ENCODE assay signal across 21 cellular contexts in the genomic region with DNA sequence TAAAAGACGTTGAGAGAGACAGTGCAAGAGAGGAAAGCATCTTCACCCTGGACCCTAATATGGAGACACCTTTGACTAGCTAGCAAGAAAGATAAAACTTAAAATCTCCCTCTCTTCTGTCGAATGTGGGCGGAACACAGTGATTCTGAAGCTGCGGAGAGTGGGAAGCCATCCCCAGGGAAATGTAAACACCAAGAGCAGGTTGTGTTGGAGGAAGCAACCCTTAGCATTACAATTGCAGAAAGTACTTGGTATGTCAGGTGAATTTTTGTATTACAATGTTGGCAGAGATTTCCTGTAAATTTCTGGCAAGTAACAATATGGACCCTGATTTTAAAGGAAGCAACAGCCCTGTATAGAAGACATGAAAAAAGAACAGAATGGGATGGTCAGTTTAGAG. TPM values are rescaled to one million over a fixed set of nuclear protein-coding genes. Genes with fewer than 3 reads are reported as not detected.
DNase-seq lines count a peak whose midpoint lies in the region; ATAC-seq, FAIRE-seq and TF ChIP-seq lines count a peak whose summit lies in the region.
"Had no signal": no experiment of that assay in that cellular context is flagged by ENCODE, and none has a peak within 500 bp of the region (broad histone marks: within the 10 kb centered on the region; RNA-seq: fewer than 3 reads in every experiment).

No MANE protein-coding gene starts in this region.

- H3K9me3 ChIP-seq in ES-I3 (ENCODE audit: control insufficient read depth, insufficient read depth, low read length) (peaks cover 9% of the 10 kb centered on the region), HUES64 (ENCODE audit: insufficient read depth, low read depth, low read length) (peaks cover 7% of the 10 kb centered on the region; the same call in 1 of the 2 replicates), H1 (ENCODE audit: insufficient read depth in 2 of 2, low read depth in 1 of 2, low read length in 1 of 2) (peaks cover 0 to 6% of the 10 kb centered on the region in 2 experiments; a peak in 1 of 4 replicates), iPS-20b (ENCODE audit: insufficient read depth, low read depth, low read length) (0 out of 2 replicates have a peak, but pooled peaks cover 8% of the 10 kb centered on the region), stomach (peaks cover 0 to 10% (median 7%) of the 10 kb centered on the region in 4 donors)

- H3K79me2 ChIP-seq in H1 (ENCODE audit: control insufficient read depth in 1 of 2, insufficient read depth in 2 of 2, low read length in 2 of 2), result no peaks in the 10 kb centered on the region

- no peak overlapping the region for H4K91ac ChIP-seq in H1 (replicated peaks; ENCODE audit: insufficient read length, low read length)

- no peak overlapping the region for H3K56ac ChIP-seq in H1 (replicated peaks; ENCODE audit: insufficient read length, low read depth, low read length)

- H3K27me3 ChIP-seq in HUES64 (ENCODE audit: insufficient read depth, low read length), result no peaks in the 10 kb centered on the region
- no peaks in the 10 kb centered on the region for H3K27me3 ChIP-seq in H1 (replicated peaks in 1 of 4; ENCODE audit: control insufficient read depth in 3 of 4, extremely low read depth in 1 of 4, insufficient read depth in 3 of 4, low read length in 3 of 4)
- H3K27me3 ChIP-seq in iPS-20b (ENCODE audit: insufficient read depth, low read length), result no peaks in the 10 kb centered on the region
- H3K27me3 ChIP-seq in stomach, result peaks cover 0 to 29% (median 0%) of the 10 kb centered on the region in 3 donors

- FAIRE-seq in H1 (lab: Jason Lieb, UNC), result peak; percentile 81
- FAIRE-seq: G401.6, RCC 7860 had no signal

- H3K79me1 ChIP-seq in H1 (ENCODE audit: low read depth, low read length), result no peaks in the 10 kb centered on the region

- no peak overlapping the region for H2BK15ac ChIP-seq in H1 (ENCODE audit: low read length)

- TF ChIP-seq EP300 in H1 (IDR thresholded peaks at IDR 0.05; ENCODE audit: borderline replicate concordance in 1 of 2, low read depth in 2 of 2, low read length in 2 of 2), result no peak
- no peak for TF ChIP-seq EP300 in stomach (IDR thresholded peaks at IDR 0.05)

- WGBS in HUES64, result 35% methylated on average over 4 of the region's 4 CpGs
- WGBS in H1 (ENCODE audit: extremely low coverage in 1 of 2, insufficient coverage in 1 of 2, insufficient read length in 1 of 2, insufficient replicate concordance in 2 of 2, low coverage in 1 of 2, low lambda C conversion rate in 2 of 2, missing lambda C conversion rate in 1 of 2), 2 experiments, result 21% methylated on average over 4 of the region's 4 CpGs; no CpG with 5 or more reads in 1 of the 2 experiments
- WGBS in stomach, 5 donors, result 43 to 58% (median 55%) methylated on average over 4 of the region's 4 CpGs

- H2BK5ac ChIP-seq in H1 (ENCODE audit: low read depth, low read length), result peak overlapping the region; percentile 41; the same call in 1 of the 2 replicates

- DNase-seq in H1 (ENCODE audit: low read depth in 1 of 2, low spot score in 2 of 2) (no peak), foreskin melanocyte (no peak), stomach (no peak)
- DNase-seq: 8988T; DMS 273 treated with DMSO at 0.1 percent for 48 hours; DND-41; HFFc6; IMR-90; NCI-H1436; NCI-H2029; NK-92 treated with Interleukin-12 subunit alpha and Interleukin-12 subunit beta, amount 100 ng/mL, for 24 hours; SHP77 had no signal

- no peak for TF ChIP-seq RAD21 in H1 (IDR thresholded peaks at IDR 0.05 in 1 of 2, conservative IDR thresholded peaks at IDR 0.05 in 1 of 2; ENCODE audit: low read depth in 2 of 2, low read length in 2 of 2)

- H3K9ac ChIP-seq in ES-I3 (ENCODE audit: low read depth, low read length), result peak overlapping the region; percentile 18
- H3K9ac ChIP-seq in HUES64 (ENCODE audit: low read depth, low read length), result peak overlapping the region; percentile 28
- no peak overlapping the region for H3K9ac ChIP-seq in H1 (replicated peaks in 1 of 4; ENCODE audit: extremely low read depth in 1 of 4, low read depth in 3 of 4, low read length in 3 of 4)
- peak overlapping the region; percentile 32; the same call in 1 of the 2 replicates for H3K9ac ChIP-seq in iPS-20b (ENCODE audit: low read depth, low read length)
- H3K9ac ChIP-seq: GM23248 had no signal

- H4K5ac ChIP-seq in H1 (ENCODE audit: insufficient read length, low read depth, low read length), result peak overlapping the region; percentile 12

- no peak overlapping the region for H3K14ac ChIP-seq in H1 (ENCODE audit: insufficient read length)

- H3K4ac ChIP-seq in H1 (replicated peaks; ENCODE audit: insufficient read length, low read depth, low read length), result no peak overlapping the region

- H2BK20ac ChIP-seq in H1 (ENCODE audit: low read length), result peak overlapping the region; percentile 16; the same call in 1 of the 2 replicates

- TF ChIP-seq POLR2A in H1 (IDR thresholded peaks at IDR 0.05; ENCODE audit: control extremely low read depth in 1 of 2, low read depth in 2 of 2, low read length in 2 of 2), result no peak
- TF ChIP-seq POLR2A in GM18505 (IDR thresholded peaks at IDR 0.05; ENCODE audit: borderline replicate concordance, extremely low read depth, insufficient read depth, insufficient read length), result no peak
- no peak for TF ChIP-seq POLR2A in stomach (IDR thresholded peaks at IDR 0.05)

- no peak overlapping the region for H4K8ac ChIP-seq in H1 (ENCODE audit: extremely low read depth, insufficient read depth, low read length)

- H4K20me1 ChIP-seq in H1 (replicated peaks in 1 of 2; ENCODE audit: control insufficient read depth in 1 of 2, insufficient read depth in 2 of 2, low read length in 2 of 2), result no peaks in the 10 kb centered on the region

- H2AK5ac ChIP-seq in H1 (ENCODE audit: low read depth, low read length), result no peak overlapping the region

- H3K18ac ChIP-seq in H1 (ENCODE audit: extremely low read depth, low read length), result peak overlapping the region; percentile 0; the same call in 1 of the 2 replicates

- no peak overlapping the region for H3K23ac ChIP-seq in H1 (ENCODE audit: insufficient read length)

- intact Hi-C loops in stomach (cut with DNase I; ENCODE audit: low total_unique reads), result no loop called here

- H3K4me1 ChIP-seq in ES-I3 (ENCODE audit: insufficient read depth, low read length) (peaks cover 34% of the 10 kb centered on the region), HUES64 (ENCODE audit: insufficient read depth, low read length) (peaks cover 25% of the 10 kb centered on the region), H1 (replicated peaks in 1 of 4; ENCODE audit: control insufficient read depth in 3 of 4, insufficient read depth in 4 of 4, low read length in 3 of 4) (peaks cover 2 to 14% (median 11%) of the 10 kb centered on the region in 4 experiments), iPS-20b (ENCODE audit: insufficient read depth, low read length) (peaks cover 27% of the 10 kb centered on the region), stomach (no peaks in the 10 kb centered on the region)

- H3K23me2 ChIP-seq in H1 (ENCODE audit: low read depth, low read length), result no peaks in the 10 kb centered on the region

- peak overlapping the region; percentile 74 for H2BK120ac ChIP-seq in H1 (replicated peaks; ENCODE audit: low read depth, low read length)

- H3K4me2 ChIP-seq in H1 (ENCODE audit: insufficient read depth in 1 of 2, low read depth in 2 of 2, low read length in 2 of 2), result peak overlapping the region; percentile 49 to 54

- TF ChIP-seq CTCF in H1 (IDR thresholded peaks at IDR 0.05; ENCODE audit: control extremely low read depth in 1 of 3, insufficient read depth in 1 of 3, low read depth in 1 of 3, low read length in 3 of 3) (no peak), stomach (IDR thresholded peaks at IDR 0.05) (no peak)

- ATAC-seq in GM21825 (IDR thresholded peaks at IDR 0.05; ENCODE audit: unreplicated experiment) (no peak), GM18505 (IDR thresholded peaks at IDR 0.05; ENCODE audit: unreplicated experiment) (no peak)

- CTCF ChIA-PET in H1 (lab: Charles Lee; ENCODE audit: partially characterized antibody), result interaction anchor here (0.7 to 1.1 kb wide), 2 partner anchors 20 kb away, joined by 3 to 6 read pairs; no protein-coding TSS in a partner anchor

- H3K36me3 ChIP-seq in ES-I3 (ENCODE audit: insufficient read depth, low read length) (0 out of 2 replicates have a peak, but pooled peaks cover 3% of the 10 kb centered on the region), HUES64 (ENCODE audit: insufficient read depth, low read length) (no peaks in the 10 kb centered on the region), H1 (ENCODE audit: control insufficient read depth in 2 of 4, insufficient read depth in 4 of 4, low read length in 3 of 4) (no peaks in the 10 kb centered on the region), iPS-20b (ENCODE audit: insufficient read depth, low read depth, low read length) (no peaks in the 10 kb centered on the region), stomach (no peaks in the 10 kb centered on the region)

- H2AFZ ChIP-seq in H1 (ENCODE audit: low read length), result peak overlapping the region; percentile 64
- H2AFZ ChIP-seq: GM23248 had no signal

- POLR2A ChIA-PET in H1 (lab: Charles Lee; ENCODE audit: partially characterized antibody), result interaction anchor here (1.0 to 2.3 kb wide), 7 partner anchors 11 to 31 kb away, joined by 3 to 14 read pairs (median 6); no protein-coding TSS in a partner anchor

- H2BK12ac ChIP-seq in H1 (ENCODE audit: low read depth, low read length), result no peak overlapping the region; the same call in 1 of the 2 replicates

- H3K27ac ChIP-seq in HUES64 (ENCODE audit: low read depth, low read length), result peak overlapping the region; percentile 78
- H3K27ac ChIP-seq in H1 (ENCODE audit: low read depth, low read length), result peak overlapping the region; percentile 75
- H3K27ac ChIP-seq in iPS-20b (ENCODE audit: low read length), result peak overlapping the region; percentile 45
- H3K27ac ChIP-seq in stomach, result no peak overlapping the region
- H3K27ac ChIP-seq: GM23248, SK-N-MC had no signal

- H3K4me3 ChIP-seq in HUES64 (ENCODE audit: low read length) (no peak overlapping the region), H1 (ENCODE audit: extremely low read depth in 1 of 4, insufficient read depth in 2 of 4, low read depth in 3 of 4, low read length in 4 of 4) (peak overlapping the region in 1 of 4 experiments; percentile 30; a peak in 2 of 8 replicates), iPS-20b (ENCODE audit: low read length) (peak overlapping the region; percentile 40; the same call in 1 of the 2 replicates), stomach (no peak overlapping the region)
- H3K4me3 ChIP-seq: GM23248, SK-N-MC had no signal

RNA-seq across cellular contexts. Expression of gene TSN, which starts 35.8 kb away (rescaled TPM):
- 80.4 TPM for polyA plus RNA-seq in HUES64 (2013, experiment 1 of 2)
- 72.0 TPM for polyA plus RNA-seq in HUES64 (2013, experiment 2 of 2)
- 96.1 and 96.3 TPM in 2 replicates for total RNA-seq in H1 (2021; fragmentation: NEBNext Ultra II Directional; extraction: Animal tissue kit (Norgen Biotek cat#: 25700))
- polyA plus RNA-seq in H1 (2011; rRNA removed), result 30.6 and 44.4 TPM in 2 replicates
- polyA plus RNA-seq in H1 (2011; cell fraction: cytosol; rRNA removed), result 41.2 TPM
- polyA plus RNA-seq in H1 (2011; cell fraction: nucleus; rRNA removed), result 20.6 TPM
- 45.5 to 71.2 TPM (median 55.4 TPM) in 4 replicates for polyA plus RNA-seq in H1 (2012, experiment 1 of 2)
- polyA plus RNA-seq in H1 (2012, experiment 2 of 2), result 11.8 TPM
- polyA plus RNA-seq in H1 (2013, experiment 1 of 2), result 45.9 TPM
- 49.5 TPM for polyA plus RNA-seq in H1 (2013, experiment 2 of 2)
- polyA minus RNA-seq in H1 (2011; rRNA and poly(A)+ RNA removed), result 50.1 and 67.4 TPM in 2 replicates
- polyA minus RNA-seq in H1 (2011; cell fraction: cytosol; rRNA and poly(A)+ RNA removed), result 44.2 TPM
- 54.5 TPM for polyA minus RNA-seq in H1 (2011; cell fraction: nucleus; rRNA and poly(A)+ RNA removed)
- 10 to 100 TPM; 11.0 to 63.5 (median 41.9) TPM for total RNA-seq in stomach
- polyA plus RNA-seq in stomach, result 10 to 100 TPM; 18.1 to 20.2 (median 18.6) TPM

RNA-seq across cellular contexts. Expression of gene NIFK, which starts 54.6 kb away (rescaled TPM):
- 71.2 TPM for polyA plus RNA-seq in HUES64 (2013, experiment 1 of 2)
- polyA plus RNA-seq in HUES64 (2013, experiment 2 of 2), result 76.6 TPM
- 99.3 and 117 TPM in 2 replicates for total RNA-seq in H1 (2021; fragmentation: NEBNext Ultra II Directional; extraction: Animal tissue kit (Norgen Biotek cat#: 25700))
- polyA plus RNA-seq in H1 (2011; rRNA removed) (12.2 and 24.4 TPM in 2 replicates), stomach (10 to 100 TPM; 30.4 to 53.0 (median 42.0) TPM)
- polyA plus RNA-seq in H1 (2011; cell fraction: cytosol; rRNA removed), result 28.9 TPM
- polyA plus RNA-seq in H1 (2011; cell fraction: nucleus; rRNA removed), result 9.9 TPM
- polyA plus RNA-seq in H1 (2012, experiment 1 of 2), result 38.2 to 75.3 TPM (median 47.9 TPM) in 4 replicates
- 9.8 TPM for polyA plus RNA-seq in H1 (2012, experiment 2 of 2)
- 178 TPM for polyA plus RNA-seq in H1 (2013, experiment 1 of 2)
- 171 TPM for polyA plus RNA-seq in H1 (2013, experiment 2 of 2)
- polyA minus RNA-seq in H1 (2011; rRNA and poly(A)+ RNA removed), result 14.6 and 16.2 TPM in 2 replicates
- polyA minus RNA-seq in H1 (2011; cell fraction: cytosol; rRNA and poly(A)+ RNA removed), result 16.1 TPM
- 21.0 TPM for polyA minus RNA-seq in H1 (2011; cell fraction: nucleus; rRNA and poly(A)+ RNA removed)
- 10 to 100 TPM; 13.6 to 58.0 (median 25.7) TPM for total RNA-seq in stomach

Comparison
In these comparisons a context has a peak if more than half of its experiments do, and no peak if none do; other contexts are left out.
1. H3K9ac ChIP-seq: peak in ES-I3 (single experiment), HUES64 (single experiment) and iPS-20b (single experiment); none in H1 (0 of 4).
2. H3K27ac ChIP-seq: peak in HUES64 (single experiment), H1 (single experiment) and iPS-20b (single experiment); none in stomach (0 of 5).